ENCODE assay signal across 8 cellular contexts in the genomic region with DNA sequence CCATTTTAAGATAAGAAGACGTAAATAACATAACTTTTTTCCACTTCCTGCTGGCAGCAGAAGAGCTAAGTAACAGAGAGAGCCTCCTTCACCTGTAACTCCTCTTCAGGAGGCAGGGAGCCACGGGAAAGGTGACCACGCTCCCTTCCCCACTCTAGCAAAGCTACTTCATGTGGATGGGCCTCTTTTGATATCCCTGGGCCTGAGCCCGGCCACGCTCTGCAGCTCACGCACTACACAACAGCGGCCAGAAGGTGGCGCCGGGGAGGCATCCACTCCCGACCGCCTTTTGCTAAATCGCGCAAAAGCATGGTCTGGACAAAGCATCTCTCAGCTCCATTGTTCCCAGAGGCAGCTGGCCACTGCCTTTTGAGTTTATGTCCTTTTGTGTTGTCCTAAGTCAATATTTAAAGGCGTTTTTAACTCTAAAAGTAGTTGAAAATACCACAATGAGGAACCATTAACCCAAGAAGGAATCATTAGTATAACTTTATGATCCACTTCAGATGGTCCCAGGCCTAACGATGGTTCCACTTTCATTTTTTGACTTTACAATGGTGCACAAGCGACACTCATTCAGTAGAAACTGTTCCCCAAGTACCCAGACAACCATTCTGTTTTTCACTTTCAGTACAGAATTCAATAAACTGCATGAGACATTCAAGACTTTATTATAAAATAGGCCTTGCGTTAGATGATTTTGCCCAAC. TPM values are rescaled to one million over a fixed set of nuclear protein-coding genes. Genes with fewer than 3 reads are reported as not detected.
DNase-seq lines count a peak whose midpoint lies in the region; ATAC-seq, FAIRE-seq and TF ChIP-seq lines count a peak whose summit lies in the region.

No MANE protein-coding gene starts in this region.

- no peaks in the 10 kb centered on the region for H3K9me3 ChIP-seq in uterus

- CTCF ChIA-PET in activated naive CD4-positive, alpha-beta T cell treated with anti-CD3 and anti-CD28 coated beads, Interleukin-2, amount 10 ng/mL, durations not matched to agents 7 days and 5 days (lab: Charles Lee): interaction anchor here (0.6 to 4.0 kb wide), 18 partner anchors 9 to 406 kb away, joined by 3 to 33 read pairs (median 4); a partner anchor contains a TSS

- peak; percentile 89 for TF ChIP-seq CTCF in progenitor cell of endocrine pancreas (IDR thresholded peaks at IDR 0.05; ENCODE audit: unreplicated experiment)
- peak; percentile 86 to 94 (median 91) for TF ChIP-seq CTCF in uterus (IDR thresholded peaks at IDR 0.05)

- H3K4me1 Mint-ChIP-seq in activated naive CD4-positive, alpha-beta T cell treated with anti-CD3 and anti-CD28 coated beads, Interleukin-2, amount 10 ng/mL, durations not matched to agents 7 days and 5 days: peaks cover 14% of the 10 kb centered on the region
- peaks cover 3% of the 10 kb centered on the region for H3K4me1 Mint-ChIP-seq in progenitor cell of endocrine pancreas (ENCODE audit: low read depth)

- no peaks in the 10 kb centered on the region for H3K36me3 ChIP-seq in uterus

- FAIRE-seq in GM12892 (lab: Jason Lieb, UNC): peak; percentile 82

- H3K27me3 ChIP-seq in uterus: no peaks in the 10 kb centered on the region

- no peaks in the 10 kb centered on the region for H3K4me1 ChIP-seq in uterus

- H3K27me3 Mint-ChIP-seq in activated naive CD4-positive, alpha-beta T cell treated with anti-CD3 and anti-CD28 coated beads, Interleukin-2, amount 10 ng/mL, durations not matched to agents 7 days and 5 days: peaks cover 10% of the 10 kb centered on the region
- H3K27me3 Mint-ChIP-seq in progenitor cell of endocrine pancreas: no peaks in the 10 kb centered on the region

- DNase-seq in GM12892 (ENCODE audit: insufficient read length) (peak; percentile 70), NCI-H1048 (lab: John Stamatoyannopoulos, UW) (peak; percentile 58), SKM-1 (lab: John Stamatoyannopoulos, UW; ENCODE audit: unreplicated experiment) (peak; percentile 56), Right ventricle myocardium inferior (ENCODE audit: missing footprints) (peak; percentile 92), progenitor cell of endocrine pancreas (ENCODE audit: low spot score, unreplicated experiment) (peak; percentile 72), uterus (peak; percentile 78 to 86)
- DNase-seq in activated naive CD4-positive, alpha-beta T cell treated with anti-CD3 and anti-CD28 coated beads, Interleukin-2, amount 10 ng/mL, durations not matched to agents 7 days and 5 days: peak; percentile 81

- H3K4me3 Mint-ChIP-seq in activated naive CD4-positive, alpha-beta T cell treated with anti-CD3 and anti-CD28 coated beads, Interleukin-2, amount 10 ng/mL, durations not matched to agents 7 days and 5 days: no peak overlapping the region
- H3K4me3 Mint-ChIP-seq in progenitor cell of endocrine pancreas (ENCODE audit: low read depth): no peak overlapping the region

- no peaks in the 10 kb centered on the region for H3K9me3 Mint-ChIP-seq in activated naive CD4-positive, alpha-beta T cell treated with anti-CD3 and anti-CD28 coated beads, Interleukin-2, amount 10 ng/mL, durations not matched to agents 7 days and 5 days
- no peaks in the 10 kb centered on the region for H3K9me3 Mint-ChIP-seq in progenitor cell of endocrine pancreas (ENCODE audit: low read depth)

- no peak overlapping the region for H3K4me3 ChIP-seq in uterus

- H3K36me3 Mint-ChIP-seq in activated naive CD4-positive, alpha-beta T cell treated with anti-CD3 and anti-CD28 coated beads, Interleukin-2, amount 10 ng/mL, durations not matched to agents 7 days and 5 days: no peaks in the 10 kb centered on the region
- H3K36me3 Mint-ChIP-seq in progenitor cell of endocrine pancreas (ENCODE audit: insufficient read depth): peaks cover 7% of the 10 kb centered on the region

- ATAC-seq in HG02623 (IDR thresholded peaks at IDR 0.05; ENCODE audit: unreplicated experiment) (peak; percentile 88), Right ventricle myocardium inferior (peak; percentile 83)

- intact Hi-C loops in Right ventricle myocardium inferior (cut with DNase I) (loop anchor here (1.0 to 5.0 kb wide), 2 partner anchors 118 to 139 kb away; no protein-coding TSS in a partner anchor), uterus (cut with DNase I; ENCODE audit: low total_unique reads) (no loop called here)

- no peak overlapping the region for H3K27ac ChIP-seq in uterus

- no peak for TF ChIP-seq POLR2A in GM12892 (IDR thresholded peaks at IDR 0.05; ENCODE audit: low read depth, low read length)
- no peak for TF ChIP-seq POLR2A in uterus (IDR thresholded peaks at IDR 0.05)

- H3K27ac Mint-ChIP-seq in activated naive CD4-positive, alpha-beta T cell treated with anti-CD3 and anti-CD28 coated beads, Interleukin-2, amount 10 ng/mL, durations not matched to agents 7 days and 5 days: no peak overlapping the region
- H3K27ac Mint-ChIP-seq in progenitor cell of endocrine pancreas: peak overlapping the region; percentile 20

RNA-seq across cellular contexts. Expression of a gene that starts 23.6 kb away (rescaled TPM):
- 12.1 TPM for polyA plus RNA-seq in GM12892 (2012; ENCODE audit: missing spikeins)
- total RNA-seq in Right ventricle myocardium inferior: 46.2 TPM
- total RNA-seq in progenitor cell of endocrine pancreas: 10.0 and 13.6 TPM in 2 replicates
- 10 to 100 TPM in 2 of 4 donors, 1 to 10 TPM in 2; 1.5 to 20.3 (median 9.1) TPM for total RNA-seq in uterus

RNA-seq across cellular contexts. Expression of a gene that starts 34.0 kb away (rescaled TPM):
- 368 TPM for polyA plus RNA-seq in GM12892 (2012; ENCODE audit: missing spikeins)
- total RNA-seq in Right ventricle myocardium inferior (104 TPM), progenitor cell of endocrine pancreas (223 and 241 TPM in 2 replicates), uterus (100 to 1,000 TPM in 1 of 4 donors, 10 to 100 TPM in 3; 57.6 to 251 (median 81.2) TPM)

RNA-seq across cellular contexts. Expression of a gene that starts 34.4 kb away (rescaled TPM):
- polyA plus RNA-seq in GM12892 (2012; ENCODE audit: missing spikeins): 16.3 TPM
- 16.4 TPM for total RNA-seq in Right ventricle myocardium inferior
- 28.3 and 30.3 TPM in 2 replicates for total RNA-seq in progenitor cell of endocrine pancreas
- total RNA-seq in uterus: 10 to 100 TPM in 3 of 4 donors, 1 to 10 TPM in 1; 4.1 to 62.4 (median 21.9) TPM
